Comparison of ENCODE assay signal across 13 cellular contexts in the genomic region with DNA sequence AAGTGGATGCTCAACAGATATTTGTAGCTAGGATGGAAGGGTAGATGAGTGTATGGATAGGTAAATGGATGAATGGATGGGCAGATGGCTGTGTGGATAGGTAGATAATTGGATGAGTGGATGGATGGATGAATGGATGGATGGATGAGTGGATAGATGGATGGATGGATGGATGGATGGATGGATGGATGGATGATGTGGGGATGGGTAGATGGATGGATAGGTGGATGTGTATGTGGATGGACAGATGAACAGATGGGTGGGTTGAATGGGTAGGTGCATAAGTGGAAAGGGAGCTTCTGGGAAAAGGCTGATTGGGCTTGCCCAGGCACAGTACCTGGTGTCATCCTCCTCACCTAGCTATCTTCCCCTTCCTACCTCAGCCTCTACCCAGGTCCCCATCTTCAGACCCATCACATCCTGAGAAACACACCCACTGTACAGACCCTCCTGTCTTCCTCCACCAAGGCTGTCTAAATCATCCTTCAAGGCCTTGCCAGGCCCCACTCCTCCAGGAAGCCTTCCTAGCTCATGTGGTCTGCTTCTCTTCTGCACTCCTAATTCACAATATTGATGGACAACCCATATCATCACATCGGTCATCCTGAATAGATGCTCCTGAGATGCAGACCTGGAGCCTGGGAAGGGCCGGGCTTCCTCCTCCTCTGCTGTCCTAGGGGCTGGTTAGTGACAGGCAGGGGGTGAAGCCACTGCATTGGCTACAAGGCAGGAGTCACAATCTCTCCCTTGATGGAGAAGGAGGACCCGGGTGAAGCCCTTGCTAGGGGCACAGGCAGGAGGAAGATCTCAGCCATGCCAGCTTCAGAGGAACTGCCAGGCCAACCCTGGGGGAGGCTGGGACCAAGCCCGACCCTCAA. TPM values are rescaled to one million over a fixed set of nuclear protein-coding genes. Genes with fewer than 3 reads are reported as not detected.
DNase-seq lines count a peak whose midpoint lies in the region; ATAC-seq and TF ChIP-seq lines count a peak whose summit lies in the region.
"Had no signal": no experiment of that assay in that cellular context is flagged by ENCODE, and none has a peak within 500 bp of the region (broad histone marks: within the 10 kb centered on the region; RNA-seq: fewer than 3 reads in every experiment).

No MANE protein-coding gene starts in this region.

- no peaks in the 10 kb centered on the region for H3K36me3 ChIP-seq in RWPE2 (ENCODE audit: low read depth)
- H3K36me3 ChIP-seq in colonic mucosa: no peaks in the 10 kb centered on the region
- H3K36me3 ChIP-seq in thyroid gland: no peaks in the 10 kb centered on the region
- no peaks in the 10 kb centered on the region for H3K36me3 ChIP-seq in naive thymus-derived CD4-positive, alpha-beta T cell (ENCODE audit: control insufficient read depth in 2 of 3, insufficient read depth in 3 of 3, low read length in 3 of 3)

- H3K9me3 ChIP-seq in RWPE2 (ENCODE audit: severe bottlenecking): no peaks in the 10 kb centered on the region
- H3K9me3 ChIP-seq in colonic mucosa: no peaks in the 10 kb centered on the region
- H3K9me3 ChIP-seq in thyroid gland: no peaks in the 10 kb centered on the region
- H3K9me3 ChIP-seq in naive thymus-derived CD4-positive, alpha-beta T cell (ENCODE audit: control insufficient read depth in 2 of 3, low read length in 3 of 3): peaks cover 0 to 13% (median 0%) of the 10 kb centered on the region in 3 experiments
- H3K9me3 ChIP-seq: Caco-2 had no signal

- peak overlapping the region; percentile 75 for H3K27ac ChIP-seq in RWPE2 (ENCODE audit: poor library complexity, severe bottlenecking)
- H3K27ac ChIP-seq in colonic mucosa: peak overlapping the region; percentile 29
- H3K27ac ChIP-seq in thyroid gland: peak overlapping the region in 2 of 3 donors; percentile 77 to 92
- H3K27ac ChIP-seq in naive thymus-derived CD4-positive, alpha-beta T cell (ENCODE audit: low read depth, low read length): no peak overlapping the region

- H3K4me1 ChIP-seq in RWPE2 (ENCODE audit: insufficient read depth, poor library complexity, severe bottlenecking): peaks cover 16% of the 10 kb centered on the region
- H3K4me1 ChIP-seq in colonic mucosa: peaks cover 7% of the 10 kb centered on the region
- peaks cover 15 to 29% of the 10 kb centered on the region in 2 donors for H3K4me1 ChIP-seq in thyroid gland
- H3K4me1 ChIP-seq in naive thymus-derived CD4-positive, alpha-beta T cell (ENCODE audit: control insufficient read depth in 2 of 2, insufficient read depth in 2 of 2, low read length in 2 of 2): no peaks in the 10 kb centered on the region
- H3K4me1 ChIP-seq: Caco-2 had no signal

- peak overlapping the region; percentile 17 for H3K27ac Mint-ChIP-seq in mesothelial cell of epicardium
- H3K27ac Mint-ChIP-seq in naive thymus-derived CD4-positive, alpha-beta T cell: no peak overlapping the region
- H3K27ac Mint-ChIP-seq: activated CD4-positive, alpha-beta memory T cell treated with anti-CD3 and anti-CD28 coated beads, Interleukin-2, amount 10 ng/mL, durations not matched to agents 7 days and 5 days; activated naive CD4-positive, alpha-beta T cell treated with anti-CD3 and anti-CD28 coated beads for 36 hours had no signal

- no peak overlapping the region for H3K9ac ChIP-seq in colonic mucosa (ENCODE audit: low read depth in 2 of 2, low read length in 2 of 2)

- H3K4me3 ChIP-seq in RWPE2 (ENCODE audit: severe bottlenecking) (no peak overlapping the region), colonic mucosa (no peak overlapping the region), thyroid gland (replicated peaks in 1 of 3) (no peak overlapping the region)
- H3K4me3 ChIP-seq in naive thymus-derived CD4-positive, alpha-beta T cell (ENCODE audit: low read length): no peak overlapping the region

- WGBS in thyroid gland, 2 donors: 45 to 48% methylated on average over 4 of the region's 4 CpGs

- peaks cover 34% of the 10 kb centered on the region for H3K4me1 Mint-ChIP-seq in mesothelial cell of epicardium
- H3K4me1 Mint-ChIP-seq in naive thymus-derived CD4-positive, alpha-beta T cell: peaks cover 0 to 19% (median 18%) of the 10 kb centered on the region in 7 donors

- no peak; the same call in 2 of the 3 replicates for ATAC-seq in RWPE2 (ENCODE audit: low read depth)
- no peak for ATAC-seq in naive thymus-derived CD4-positive, alpha-beta T cell

- DNase-seq in RWPE2 (ENCODE audit: low spot score) (no peak), colonic mucosa (no peak), mesothelial cell of epicardium (ENCODE audit: low spot score in 2 of 2, unreplicated experiment in 2 of 2) (no peak), thyroid gland (no peak), NCI-H2171 (lab: John Stamatoyannopoulos, UW) (no peak), DMS153 (lab: John Stamatoyannopoulos, UW) (no peak)
- DNase-seq in naive thymus-derived CD4-positive, alpha-beta T cell: no peak
- DNase-seq: activated CD4-positive, alpha-beta memory T cell treated with anti-CD3 and anti-CD28 coated beads, Interleukin-2, amount 10 ng/mL, durations not matched to agents 7 days and 5 days; activated naive CD4-positive, alpha-beta T cell treated with anti-CD3 and anti-CD28 coated beads for 36 hours; Caco-2; cortex of kidney; stimulated activated CD4-positive, alpha-beta T cell treated with anti-CD3 and anti-CD28 coated beads, Interleukin-2, amount 100 ng/mL, for 24 hours; stimulated activated naive CD4-positive, alpha-beta T cell treated with Interleukin-2 at 50 U/mL for 16 hours had no signal

- H3K4me3 Mint-ChIP-seq in mesothelial cell of epicardium: no peak overlapping the region
- no peak overlapping the region for H3K4me3 Mint-ChIP-seq in naive thymus-derived CD4-positive, alpha-beta T cell
- H3K4me3 Mint-ChIP-seq: activated CD4-positive, alpha-beta memory T cell treated with anti-CD3 and anti-CD28 coated beads, Interleukin-2, amount 10 ng/mL, durations not matched to agents 7 days and 5 days; activated naive CD4-positive, alpha-beta T cell treated with anti-CD3 and anti-CD28 coated beads for 36 hours had no signal

- TF ChIP-seq CTCF in RWPE2 (IDR thresholded peaks at IDR 0.05; ENCODE audit: poor library complexity, severe bottlenecking): no peak
- no peak for TF ChIP-seq CTCF in colonic mucosa (IDR thresholded peaks at IDR 0.05)
- no peak for TF ChIP-seq CTCF in mesothelial cell of epicardium (IDR thresholded peaks at IDR 0.05; ENCODE audit: unreplicated experiment)
- TF ChIP-seq CTCF in thyroid gland (IDR thresholded peaks at IDR 0.05): no peak

- H3K27me3 Mint-ChIP-seq in mesothelial cell of epicardium (ENCODE audit: low read depth): no peaks in the 10 kb centered on the region
- peaks cover 0 to 12% (median 0%) of the 10 kb centered on the region in 5 donors for H3K27me3 Mint-ChIP-seq in naive thymus-derived CD4-positive, alpha-beta T cell

- H3K27me3 ChIP-seq in RWPE2 (ENCODE audit: insufficient read depth, poor library complexity, severe bottlenecking) (no peaks in the 10 kb centered on the region), colonic mucosa (no peaks in the 10 kb centered on the region), thyroid gland (no peaks in the 10 kb centered on the region)
- H3K27me3 ChIP-seq in naive thymus-derived CD4-positive, alpha-beta T cell (ENCODE audit: control insufficient read depth in 2 of 2, insufficient read depth in 2 of 2, low read length in 2 of 2): no peaks in the 10 kb centered on the region

- no peak for TF ChIP-seq POLR2A in thyroid gland (IDR thresholded peaks at IDR 0.05)

- intact Hi-C loops in colonic mucosa (cut with DNase I): no loop called here
- intact Hi-C loops in thyroid gland (cut with DNase I): no loop called here
- intact Hi-C loops in naive thymus-derived CD4-positive, alpha-beta T cell (cut with micrococcal nuclease): no loop called here

- CTCF ChIA-PET in naive thymus-derived CD4-positive, alpha-beta T cell (lab: Charles Lee): no interaction called here

- POLR2A ChIA-PET in naive thymus-derived CD4-positive, alpha-beta T cell (lab: Charles Lee): interaction anchor here (0.6 kb wide), 1 partner anchor 23 kb away, joined by 3 read pairs; no protein-coding TSS in a partner anchor

- H3K36me3 Mint-ChIP-seq in mesothelial cell of epicardium: peaks cover 19% of the 10 kb centered on the region
- H3K36me3 Mint-ChIP-seq in naive thymus-derived CD4-positive, alpha-beta T cell: peaks cover 0 to 18% (median 10%) of the 10 kb centered on the region in 5 donors

- peaks cover 29% of the 10 kb centered on the region for H3K9me3 Mint-ChIP-seq in mesothelial cell of epicardium
- H3K9me3 Mint-ChIP-seq in naive thymus-derived CD4-positive, alpha-beta T cell: peaks cover 5 to 22% (median 14%) of the 10 kb centered on the region in 11 donors

RNA-seq across cellular contexts. Expression of gene SMAD7, which starts 49.4 kb away (rescaled TPM):
- total RNA-seq in colonic mucosa: 10 to 100 TPM; 21.2 to 21.6 TPM
- total RNA-seq in mesothelial cell of epicardium: 75.5 to 77.6 TPM (median 76.8 TPM) in 3 replicates
- total RNA-seq in thyroid gland: 10 to 100 TPM; 40.1 to 69.3 (median 59.2) TPM
- 10 to 100 TPM; 21.2 to 79.4 (median 30.1) TPM for total RNA-seq in naive thymus-derived CD4-positive, alpha-beta T cell
- polyA plus RNA-seq in naive thymus-derived CD4-positive, alpha-beta T cell: 1 to 10 TPM; 5.3 to 6.5 TPM
